8 cellular contexts compared by ENCODE assay signal in the genomic region with DNA sequence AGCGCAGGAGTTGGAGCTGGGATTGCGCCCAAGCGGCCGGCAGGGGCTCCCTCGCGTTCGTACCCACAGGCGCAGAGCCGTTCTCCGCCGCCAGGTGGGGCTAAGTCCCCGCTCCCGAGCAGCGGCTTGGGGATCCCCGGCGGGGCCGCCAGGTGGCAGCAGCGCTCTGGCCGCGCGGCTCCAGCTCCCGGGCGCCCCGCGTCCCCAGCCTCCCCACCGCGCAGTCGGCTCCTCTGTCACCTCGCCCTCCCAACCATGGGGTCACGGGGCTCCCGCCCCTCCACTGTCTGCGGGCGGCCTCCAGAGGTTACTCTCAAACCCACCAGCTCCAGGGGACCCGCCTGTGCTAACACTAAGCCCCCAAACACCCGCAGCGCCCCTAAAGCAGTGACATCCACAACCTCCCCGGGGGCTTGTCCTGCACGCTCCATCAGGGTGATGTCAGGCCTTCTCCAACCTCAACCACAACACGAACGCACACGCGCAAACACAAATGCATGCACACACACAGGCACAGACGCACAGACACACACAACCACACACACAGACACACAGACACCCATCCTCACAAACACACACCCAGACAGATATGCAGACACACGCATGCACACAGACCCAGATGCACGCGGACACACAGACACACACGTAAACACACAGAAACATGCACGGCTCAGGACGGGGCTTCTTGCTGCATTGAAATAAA. TPM values are rescaled to one million over a fixed set of nuclear protein-coding genes. Genes with fewer than 3 reads are reported as not detected.
DNase-seq lines count a peak whose midpoint lies in the region; ATAC-seq and TF ChIP-seq lines count a peak whose summit lies in the region.

No MANE protein-coding gene starts in this region.

- no peak overlapping the region for H3K4me3 ChIP-seq in lung

- DNase-seq in AG08395 (ENCODE audit: low spot score) (peak; percentile 95), NCI-H69 (lab: John Stamatoyannopoulos, UW) (peak; percentile 87), dermis microvascular lymphatic vessel endothelial cell (ENCODE audit: low read depth in 2 of 2) (peak; percentile 44 to 76), lung (ENCODE audit: low spot score) (peak; percentile 84)
- peak; percentile 85 to 89 for DNase-seq in activated CD4-positive, alpha-beta T cell treated with anti-CD3 and anti-CD28 coated beads, Interleukin-2, amount 50 U/mL, for 48 hours
- peak; percentile 90 for DNase-seq in stimulated activated CD8-positive, alpha-beta memory T cell treated with anti-CD3 and anti-CD28 coated beads, Interleukin-15, amount 100 ng/mL, for 24 hours (ENCODE audit: low read depth)

- no peak overlapping the region for H3K27ac ChIP-seq in lung (ENCODE audit: low read depth in 1 of 2, low read length in 1 of 2)

- peaks cover 0 to 4% of the 10 kb centered on the region in 2 donors for H3K4me1 ChIP-seq in lung (ENCODE audit: control insufficient read depth in 2 of 2, insufficient read depth in 2 of 2, low read length in 2 of 2)

- ATAC-seq in GM18861 (IDR thresholded peaks at IDR 0.05; ENCODE audit: unreplicated experiment), result peak; percentile 72
- ATAC-seq in HG03342 (IDR thresholded peaks at IDR 0.05; ENCODE audit: unreplicated experiment), result peak; percentile 90
- ATAC-seq in lung (ENCODE audit: insufficient read depth, low FRiP score), result peak; percentile 92

- H3K36me3 ChIP-seq in lung (ENCODE audit: control insufficient read depth in 2 of 2, insufficient read depth in 2 of 2, low read length in 2 of 2), result no peaks in the 10 kb centered on the region

- H3K9me3 ChIP-seq in lung (ENCODE audit: control insufficient read depth in 2 of 2, insufficient read depth in 1 of 2, low read length in 1 of 2), result no peaks in the 10 kb centered on the region

- WGBS in lung, 2 donors, result 11 to 17% methylated on average over 44 to 49 of the region's 49 CpGs

- H3K27me3 ChIP-seq in lung (ENCODE audit: control insufficient read depth, insufficient read depth), result no peaks in the 10 kb centered on the region

- peak; percentile 100 for TF ChIP-seq CTCF in lung (IDR thresholded peaks at IDR 0.05; ENCODE audit: control extremely low read depth, extremely low read depth)

RNA-seq across cellular contexts. Expression of a gene that starts 18.4 kb away (rescaled TPM):
- total RNA-seq in dermis microvascular lymphatic vessel endothelial cell (34.5 and 50.7 TPM in 2 replicates), lung (10 to 100 TPM; 31.9 to 42.7 TPM)
- polyA plus RNA-seq in lung, result 10 to 100 TPM; 13.8 to 29.0 TPM
